Comparison of ENCODE assay signal across 23 cellular contexts in the genomic region with DNA sequence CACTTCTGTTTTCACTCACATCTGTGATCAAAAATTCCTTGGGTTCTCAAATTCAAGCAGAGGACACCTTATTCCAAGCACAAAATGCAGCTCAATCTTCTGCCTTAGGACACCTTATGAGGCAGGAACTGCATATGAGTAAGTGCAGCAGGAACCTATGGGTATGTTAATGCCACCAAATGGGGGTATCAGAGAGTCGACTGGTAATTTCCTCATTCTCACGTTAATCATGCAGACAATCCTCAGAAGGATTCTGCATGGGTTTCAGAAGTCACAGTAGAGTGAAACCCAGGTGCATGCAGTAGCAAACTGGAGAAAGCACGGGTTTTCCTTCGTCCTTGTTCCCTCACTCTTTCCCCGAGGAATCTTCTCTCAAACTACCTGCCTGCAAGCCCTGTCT.
DNase-seq lines count a peak whose midpoint lies in the region; ATAC-seq, FAIRE-seq and TF ChIP-seq lines count a peak whose summit lies in the region.
"Had no signal": no experiment of that assay in that cellular context is flagged by ENCODE, and none has a peak within 500 bp of the region (broad histone marks: within the 10 kb centered on the region; RNA-seq: fewer than 3 reads in every experiment).

No MANE protein-coding gene starts in this region.

- no peak overlapping the region for H3K18ac ChIP-seq in H1 (ENCODE audit: extremely low read depth, low read length)

- H3K4me2 ChIP-seq in KMS-11 (no peak overlapping the region), H1 (ENCODE audit: insufficient read depth in 1 of 2, low read depth in 2 of 2, low read length in 2 of 2) (peak overlapping the region; percentile 21 to 44)

- no peak overlapping the region for H3K56ac ChIP-seq in H1 (replicated peaks; ENCODE audit: insufficient read length, low read depth, low read length)

- no peak overlapping the region for H2AK5ac ChIP-seq in H1 (ENCODE audit: low read depth, low read length)

- H3K4me1 Mint-ChIP-seq in stimulated activated memory B cell treated with anti-CD40 and anti-IgM and Interleukin-4, amounts not matched to agents 10 μg/mL and 1 μg/mL and 100 μg/mL, for 72 hours: peaks cover 39% of the 10 kb centered on the region
- H3K4me1 Mint-ChIP-seq: activated naive CD8-positive, alpha-beta T cell treated with anti-CD3 and anti-CD28 coated beads, Interleukin-2, amount 10 ng/mL, durations not matched to agents 7 days and 5 days had no signal

- peaks cover 4 to 20% of the 10 kb centered on the region in 2 experiments; a peak in 3 of 4 replicates for H3K9me3 ChIP-seq in H1 (ENCODE audit: insufficient read depth in 2 of 2, low read depth in 1 of 2, low read length in 1 of 2)
- H3K9me3 ChIP-seq: HAP-1, left lung had no signal

- peak overlapping the region; percentile 61 for H3K4me3 Mint-ChIP-seq in stimulated activated memory B cell treated with anti-CD40 and anti-IgM and Interleukin-4, amounts not matched to agents 10 μg/mL and 1 μg/mL and 100 μg/mL, for 72 hours
- H3K4me3 Mint-ChIP-seq: activated naive CD8-positive, alpha-beta T cell treated with anti-CD3 and anti-CD28 coated beads, Interleukin-2, amount 10 ng/mL, durations not matched to agents 7 days and 5 days; naive thymus-derived CD4-positive, alpha-beta T cell had no signal

- H3K4me1 ChIP-seq in KMS-11 (ENCODE audit: low read depth, poor library complexity, severe bottlenecking) (peaks cover 15% of the 10 kb centered on the region), H1 (replicated peaks in 1 of 4; ENCODE audit: control insufficient read depth in 3 of 4, insufficient read depth in 4 of 4, low read length in 3 of 4) (no peaks in the 10 kb centered on the region; a peak in 1 of 7 replicates)
- H3K4me1 ChIP-seq: HAP-1, left lung had no signal

- H3K14ac ChIP-seq in H1 (ENCODE audit: insufficient read length): no peak overlapping the region

- TF ChIP-seq CTCF in KMS-11 (conservative IDR thresholded peaks at IDR 0.05; ENCODE audit: low read depth, low read length) (no peak), H1 (IDR thresholded peaks at IDR 0.05; ENCODE audit: control extremely low read depth in 1 of 3, insufficient read depth in 1 of 3, low read depth in 1 of 3, low read length in 3 of 3) (no peak)

- CTCF ChIA-PET in H1 (lab: Charles Lee; ENCODE audit: partially characterized antibody): interaction anchor here (1.0 kb wide), 1 partner anchor 21 kb away, joined by 3 read pairs; no protein-coding TSS in a partner anchor

- no peaks in the 10 kb centered on the region for H3K9me3 Mint-ChIP-seq in stimulated activated memory B cell treated with anti-CD40 and anti-IgM and Interleukin-4, amounts not matched to agents 10 μg/mL and 1 μg/mL and 100 μg/mL, for 72 hours
- H3K9me3 Mint-ChIP-seq: activated naive CD8-positive, alpha-beta T cell treated with anti-CD3 and anti-CD28 coated beads, Interleukin-2, amount 10 ng/mL, durations not matched to agents 7 days and 5 days had no signal

- POLR2A ChIA-PET in H1 (lab: Charles Lee; ENCODE audit: partially characterized antibody): no interaction called here

- H3K79me2 ChIP-seq in KMS-11 (ENCODE audit: insufficient read depth, low read depth) (no peaks in the 10 kb centered on the region), H1 (ENCODE audit: control insufficient read depth in 1 of 2, insufficient read depth in 2 of 2, low read length in 2 of 2) (no peaks in the 10 kb centered on the region)

- H3K27me3 ChIP-seq in H7 (ENCODE audit: control insufficient read depth, insufficient read depth, low read length) (no peaks in the 10 kb centered on the region), KMS-11 (ENCODE audit: insufficient read depth, low read depth) (no peaks in the 10 kb centered on the region), H1 (replicated peaks in 1 of 4; ENCODE audit: control insufficient read depth in 3 of 4, extremely low read depth in 1 of 4, insufficient read depth in 3 of 4, low read length in 3 of 4) (no peaks in the 10 kb centered on the region)
- H3K27me3 ChIP-seq: left lung had no signal

- no peak overlapping the region for H2BK120ac ChIP-seq in H1 (replicated peaks; ENCODE audit: low read depth, low read length)

- H3K27me3 Mint-ChIP-seq in stimulated activated memory B cell treated with anti-CD40 and anti-IgM and Interleukin-4, amounts not matched to agents 10 μg/mL and 1 μg/mL and 100 μg/mL, for 72 hours: no peaks in the 10 kb centered on the region
- H3K27me3 Mint-ChIP-seq: activated naive CD8-positive, alpha-beta T cell treated with anti-CD3 and anti-CD28 coated beads, Interleukin-2, amount 10 ng/mL, durations not matched to agents 7 days and 5 days; naive thymus-derived CD4-positive, alpha-beta T cell had no signal

- H3K23me2 ChIP-seq in H1 (ENCODE audit: low read depth, low read length): no peaks in the 10 kb centered on the region

- DNase-seq in H7 (peak; percentile 4), H1 (ENCODE audit: low read depth in 1 of 2, low spot score in 2 of 2) (peak in 1 of 2 experiments; percentile 3), NCI-H345 treated with DMSO at 0.1 percent for 48 hours (lab: John Stamatoyannopoulos, UW; ENCODE audit: unreplicated experiment) (no peak)
- DNase-seq: activated CD4-positive, alpha-beta T cell treated with anti-CD3 and anti-CD28 coated beads, Interleukin-2, amount 50 U/mL, for 4 hours; activated naive CD8-positive, alpha-beta T cell treated with anti-CD3 and anti-CD28 coated beads, Interleukin-2, amount 10 ng/mL, durations not matched to agents 7 days and 5 days; EL; glutamatergic neuron; KG1; left lung; naive thymus-derived CD4-positive, alpha-beta T cell; NCI-H187; NCI-H2227 treated with DMSO at 0.1 percent for 48 hours; NCI-H748 treated with DMSO at 0.1 percent for 48 hours; occipital lobe; PC-3; T-helper 9 cell; trophoblast cell had no signal

- H4K20me1 ChIP-seq in KMS-11 (ENCODE audit: insufficient read depth): no peaks in the 10 kb centered on the region
- no peaks in the 10 kb centered on the region for H4K20me1 ChIP-seq in H1 (replicated peaks in 1 of 2; ENCODE audit: control insufficient read depth in 1 of 2, insufficient read depth in 2 of 2, low read length in 2 of 2)

- H2BK15ac ChIP-seq in H1 (ENCODE audit: low read length): no peak overlapping the region

- H3K9ac ChIP-seq in KMS-11 (no peak overlapping the region), H1 (replicated peaks in 1 of 4; ENCODE audit: extremely low read depth in 1 of 4, low read depth in 3 of 4, low read length in 3 of 4) (no peak overlapping the region)

- H3K27ac Mint-ChIP-seq in stimulated activated memory B cell treated with anti-CD40 and anti-IgM and Interleukin-4, amounts not matched to agents 10 μg/mL and 1 μg/mL and 100 μg/mL, for 72 hours: peak overlapping the region; percentile 52
- H3K27ac Mint-ChIP-seq: activated naive CD8-positive, alpha-beta T cell treated with anti-CD3 and anti-CD28 coated beads, Interleukin-2, amount 10 ng/mL, durations not matched to agents 7 days and 5 days; naive thymus-derived CD4-positive, alpha-beta T cell had no signal

- H3K27ac ChIP-seq in KMS-11: no peak overlapping the region; the same call in 1 of the 2 replicates
- no peak overlapping the region; the same call in 1 of the 2 replicates for H3K27ac ChIP-seq in H1 (ENCODE audit: low read depth, low read length)
- H3K27ac ChIP-seq: left lung had no signal

- ATAC-seq in stimulated activated memory B cell treated with anti-CD40 and anti-IgM and Interleukin-4, amounts not matched to agents 10 μg/mL and 1 μg/mL and 100 μg/mL, for 72 hours: peak; percentile 80
- no peak for ATAC-seq in activated CD4-positive, CD25-positive, alpha-beta regulatory T cell treated with anti-CD3 and anti-CD28 coated beads, Interleukin-2, amount 50 U/mL, for 24 hours
- ATAC-seq in GM18498 (IDR thresholded peaks at IDR 0.05; ENCODE audit: unreplicated experiment): no peak
- ATAC-seq: left lung; naive thymus-derived CD4-positive, alpha-beta T cell; PC-3; Right ventricle myocardium inferior had no signal

- no peak overlapping the region for H3K4ac ChIP-seq in H1 (replicated peaks; ENCODE audit: insufficient read length, low read depth, low read length)

- WGBS in H1 (ENCODE audit: extremely low coverage in 1 of 2, insufficient coverage in 1 of 2, insufficient read length in 1 of 2, insufficient replicate concordance in 2 of 2, low coverage in 1 of 2, low lambda C conversion rate in 2 of 2, missing lambda C conversion rate in 1 of 2), 2 experiments: 35% methylated on average over 5 of the region's 5 CpGs; no CpG with 5 or more reads in 1 of the 2 experiments

- H4K91ac ChIP-seq in H1 (replicated peaks; ENCODE audit: insufficient read length, low read length): no peak overlapping the region

- H2BK5ac ChIP-seq in H1 (ENCODE audit: low read depth, low read length): no peak overlapping the region

- no peak overlapping the region for H4K5ac ChIP-seq in H1 (ENCODE audit: insufficient read length, low read depth, low read length)

- H3K4me3 ChIP-seq in H7 (ENCODE audit: insufficient read depth, low read depth, low read length) (no peak overlapping the region), KMS-11 (IDR thresholded peaks at IDR 0.05; ENCODE audit: insufficient read depth, low read depth, low read length) (no peak overlapping the region), H1 (ENCODE audit: extremely low read depth in 1 of 4, insufficient read depth in 2 of 4, low read depth in 3 of 4, low read length in 4 of 4) (peak overlapping the region in 1 of 4 experiments; percentile 30; a peak in 1 of 8 replicates)
- H3K4me3 ChIP-seq: HAP-1, left lung had no signal

- no peak overlapping the region for H2BK12ac ChIP-seq in H1 (ENCODE audit: low read depth, low read length)

- no peak overlapping the region for H3K23ac ChIP-seq in H1 (ENCODE audit: insufficient read length)

- no peak overlapping the region for H2BK20ac ChIP-seq in H1 (ENCODE audit: low read length)

- no peak for TF ChIP-seq EP300 in H1 (IDR thresholded peaks at IDR 0.05; ENCODE audit: borderline replicate concordance in 1 of 2, low read depth in 2 of 2, low read length in 2 of 2)

- H3K36me3 Mint-ChIP-seq in stimulated activated memory B cell treated with anti-CD40 and anti-IgM and Interleukin-4, amounts not matched to agents 10 μg/mL and 1 μg/mL and 100 μg/mL, for 72 hours: no peaks in the 10 kb centered on the region
- H3K36me3 Mint-ChIP-seq: activated naive CD8-positive, alpha-beta T cell treated with anti-CD3 and anti-CD28 coated beads, Interleukin-2, amount 10 ng/mL, durations not matched to agents 7 days and 5 days; naive thymus-derived CD4-positive, alpha-beta T cell had no signal

- peak overlapping the region; percentile 6; the same call in 1 of the 2 replicates for H2AFZ ChIP-seq in KMS-11 (ENCODE audit: low read depth)
- H2AFZ ChIP-seq in H1 (ENCODE audit: low read length): peak overlapping the region; percentile 72; the same call in 1 of the 2 replicates

- TF ChIP-seq RAD21 in H1 (IDR thresholded peaks at IDR 0.05 in 1 of 2, conservative IDR thresholded peaks at IDR 0.05 in 1 of 2; ENCODE audit: low read depth in 2 of 2, low read length in 2 of 2): no peak

- no peaks in the 10 kb centered on the region for H3K79me1 ChIP-seq in H1 (ENCODE audit: low read depth, low read length)

- no peak for FAIRE-seq in H1 (lab: Jason Lieb, UNC)

- TF ChIP-seq POLR2A in H1 (IDR thresholded peaks at IDR 0.05; ENCODE audit: control extremely low read depth in 1 of 2, low read depth in 2 of 2, low read length in 2 of 2): no peak

- H3K36me3 ChIP-seq in H7 (replicated peaks; ENCODE audit: control insufficient read depth, insufficient read depth, low read length) (no peaks in the 10 kb centered on the region), KMS-11 (ENCODE audit: insufficient read depth) (no peaks in the 10 kb centered on the region), H1 (ENCODE audit: control insufficient read depth in 2 of 4, insufficient read depth in 4 of 4, low read length in 3 of 4) (no peaks in the 10 kb centered on the region)
- H3K36me3 ChIP-seq: HAP-1, left lung had no signal

- no peak overlapping the region for H4K8ac ChIP-seq in H1 (ENCODE audit: extremely low read depth, insufficient read depth, low read length)
